ENCODE assay signal across 8 cellular contexts in the genomic region with DNA sequence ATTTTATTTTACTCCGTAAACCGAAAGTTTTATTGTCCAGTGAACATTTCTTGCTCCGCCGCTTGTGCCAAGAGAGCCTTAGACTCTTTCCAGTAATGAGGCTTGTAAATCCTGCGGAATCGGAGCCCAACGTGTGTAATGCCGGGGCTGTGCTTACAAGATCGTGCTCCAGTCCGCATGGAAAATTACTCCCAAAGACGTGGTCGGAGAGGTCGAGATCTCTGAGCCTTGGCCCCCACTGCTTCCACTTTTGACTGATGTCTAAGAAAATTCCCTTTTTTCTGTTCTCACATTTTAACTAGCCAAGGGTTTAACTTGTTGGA.
DNase-seq lines count a peak whose midpoint lies in the region; ATAC-seq and TF ChIP-seq lines count a peak whose summit lies in the region.

No MANE protein-coding gene starts in this region.

- peak overlapping the region; percentile 99 for H3K27ac Mint-ChIP-seq in nephron

- no peaks in the 10 kb centered on the region for H3K9me3 Mint-ChIP-seq in nephron

- H3K27me3 Mint-ChIP-seq in nephron (ENCODE audit: low read depth): no peaks in the 10 kb centered on the region

- peak; percentile 69 for DNase-seq in ELR (ENCODE audit: low read depth)
- DNase-seq in NCI-H69 (lab: John Stamatoyannopoulos, UW): peak; percentile 69
- peak; percentile 44 for DNase-seq in epithelial cell of esophagus (ENCODE audit: low read depth)
- DNase-seq in LoVo (ENCODE audit: low spot score): no peak
- no peak for DNase-seq in EL

- H3K4me1 Mint-ChIP-seq in nephron: peaks cover 66% of the 10 kb centered on the region

- no peaks in the 10 kb centered on the region for H3K36me3 Mint-ChIP-seq in nephron (ENCODE audit: low read depth)

- ATAC-seq in GM19455 (IDR thresholded peaks at IDR 0.05; ENCODE audit: unreplicated experiment) (no peak), HG02938 (IDR thresholded peaks at IDR 0.05; ENCODE audit: unreplicated experiment) (no peak)

- H3K4me3 ChIP-seq in epithelial cell of esophagus (ENCODE audit: low read length): peak overlapping the region; percentile 79

- TF ChIP-seq CTCF in epithelial cell of esophagus (IDR thresholded peaks at IDR 0.05; ENCODE audit: insufficient read depth, low read depth, low read length, missing control alignments) (no peak), nephron (IDR thresholded peaks at IDR 0.05; ENCODE audit: unreplicated experiment in 3 of 3) (no peak)

- H3K4me3 Mint-ChIP-seq in nephron: peak overlapping the region; percentile 84 to 96 (median 92)

Comparison
In these comparisons a context has a peak if more than half of its experiments do, and no peak if none do; other contexts are left out.
1. DNase-seq: peak in ELR (single experiment), NCI-H69 (single experiment) and epithelial cell of esophagus (single experiment); none in LoVo (single experiment) and EL (single experiment).